ENCODE assay signal across 19 cellular contexts in the genomic region with DNA sequence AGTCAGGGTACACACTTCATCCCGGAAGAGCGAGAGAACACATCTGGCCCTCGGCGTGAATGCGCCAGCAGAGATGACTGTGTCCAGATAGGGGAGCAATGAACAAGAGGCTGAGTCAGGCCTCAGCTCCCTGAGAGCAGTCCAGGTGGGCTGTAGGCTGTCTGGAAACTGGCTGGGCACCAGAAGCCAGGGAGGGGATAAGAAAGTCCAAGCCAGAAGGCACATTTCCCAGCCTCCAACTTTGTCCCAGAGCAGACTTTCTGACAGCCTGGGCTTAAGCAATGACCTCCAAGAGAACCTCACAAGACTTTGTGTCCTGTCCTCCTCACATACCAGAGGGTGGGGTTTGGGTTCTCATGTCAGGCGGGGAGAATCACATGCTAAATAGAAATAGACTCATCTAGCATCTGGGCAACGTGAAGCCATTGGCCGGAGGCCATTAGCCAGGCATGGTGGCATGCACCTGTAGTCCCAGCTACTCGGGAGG.
DNase-seq lines count a peak whose midpoint lies in the region; ATAC-seq and TF ChIP-seq lines count a peak whose summit lies in the region.
"Had no signal": no experiment of that assay in that cellular context is flagged by ENCODE, and none has a peak within 500 bp of the region (broad histone marks: within the 10 kb centered on the region; RNA-seq: fewer than 3 reads in every experiment).

No MANE protein-coding gene starts in this region.

- H3K27me3 ChIP-seq in gastroesophageal sphincter: no peaks in the 10 kb centered on the region
- no peaks in the 10 kb centered on the region for H3K27me3 ChIP-seq in osteoblast (ENCODE audit: insufficient read depth, low read length)
- H3K27me3 ChIP-seq: cardiac muscle cell had no signal

- TF ChIP-seq CTCF in gastroesophageal sphincter (IDR thresholded peaks at IDR 0.05): no peak
- TF ChIP-seq CTCF in osteoblast (IDR thresholded peaks at IDR 0.05; ENCODE audit: extremely low read depth, low read depth, low read length): no peak

- no peaks in the 10 kb centered on the region for H3K36me3 ChIP-seq in gastroesophageal sphincter
- no peaks in the 10 kb centered on the region for H3K36me3 ChIP-seq in osteoblast (ENCODE audit: insufficient read depth, low read length)
- H3K36me3 ChIP-seq: cardiac muscle cell, lower lobe of right lung had no signal

- H3K4me2 ChIP-seq in osteoblast (ENCODE audit: insufficient read depth, low read length): no peak overlapping the region
- H3K4me2 ChIP-seq: smooth muscle cell had no signal

- no peaks in the 10 kb centered on the region for H3K79me2 ChIP-seq in osteoblast (ENCODE audit: insufficient read depth, low read length)

- H3K4me3 ChIP-seq in gastroesophageal sphincter (no peak overlapping the region), osteoblast (ENCODE audit: insufficient read depth, low read length) (no peak overlapping the region)
- H3K4me3 ChIP-seq: cardiac muscle cell, lower lobe of right lung, smooth muscle cell had no signal

- 46 to 58% methylated on average over 2 to 8 of the region's 9 CpGs for WGBS in gastroesophageal sphincter (ENCODE audit: low coverage in 1 of 2), 2 donors

- ATAC-seq in gastroesophageal sphincter (peak; percentile 55), GM21528 (IDR thresholded peaks at IDR 0.05; ENCODE audit: low FRiP score, unreplicated experiment) (no peak)
- ATAC-seq: activated CD4-positive, alpha-beta T cell treated with anti-CD3 and anti-CD28 coated beads for 36 hours; lower lobe of right lung had no signal

- H3K4me1 ChIP-seq in gastroesophageal sphincter (no peaks in the 10 kb centered on the region), osteoblast (ENCODE audit: insufficient read depth, low read length) (peaks cover 21% of the 10 kb centered on the region)
- H3K4me1 ChIP-seq: lower lobe of right lung had no signal

- no peak for TF ChIP-seq POLR2A in gastroesophageal sphincter (IDR thresholded peaks at IDR 0.05)

- H3K27ac ChIP-seq in gastroesophageal sphincter (peak overlapping the region in 1 of 4 donors; percentile 23), osteoblast (ENCODE audit: low read depth, low read length) (no peak overlapping the region)
- H3K27ac ChIP-seq: C4-2B, cardiac muscle cell, lower lobe of right lung had no signal

- H3K9me3 ChIP-seq in gastroesophageal sphincter (no peaks in the 10 kb centered on the region), osteoblast (ENCODE audit: low read depth, low read length) (no peaks in the 10 kb centered on the region)
- H3K9me3 ChIP-seq: lower lobe of right lung had no signal

- H2AFZ ChIP-seq in osteoblast (ENCODE audit: low read length): peak overlapping the region; percentile 2

- no peaks in the 10 kb centered on the region for H4K20me1 ChIP-seq in osteoblast (ENCODE audit: insufficient read depth, low read length)

- DNase-seq in AG20443 (ENCODE audit: low spot score) (peak; percentile 79), amniotic epithelial cell (ENCODE audit: low read depth) (peak; percentile 74), osteoblast (ENCODE audit: insufficient read length, low spot score, missing footprints) (no peak), NCI-H2196 treated with DMSO at 0.1 percent for 48 hours (lab: John Stamatoyannopoulos, UW; ENCODE audit: unreplicated experiment) (no peak), DMS153 (lab: John Stamatoyannopoulos, UW) (no peak)
- DNase-seq in activated naive CD4-positive, alpha-beta T cell treated with Interleukin-2 at 50 U/mL for 16 hours: no peak
- DNase-seq: activated CD4-positive, alpha-beta T cell treated with anti-CD3 and anti-CD28 coated beads for 36 hours; activated naive CD8-positive, alpha-beta T cell treated with anti-CD3 and anti-CD28 coated beads, Interleukin-2, amount 10 ng/mL, durations not matched to agents 7 days and 5 days; immature natural killer cell; KBM-7; lower lobe of right lung; NCI-H2029; NCI-H446; stimulated activated CD4-positive, alpha-beta T cell treated with anti-CD3 and anti-CD28 coated beads, Interleukin-4, amount 100 ng/mL, for 24 hours had no signal

- no peak for TF ChIP-seq EP300 in gastroesophageal sphincter (IDR thresholded peaks at IDR 0.05)

Comparison
In these comparisons a context has a peak if more than half of its experiments do, and no peak if none do; other contexts are left out.
1. DNase-seq: peak in AG20443 (single experiment) and amniotic epithelial cell (single experiment); none in osteoblast (single experiment), activated naive CD4-positive, alpha-beta T cell treated with Interleukin-2 at 50 U/mL for 16 hours (single experiment), NCI-H2196 treated with DMSO at 0.1 percent for 48 hours (single experiment) and DMS153 (single experiment).